In the genomic region with DNA sequence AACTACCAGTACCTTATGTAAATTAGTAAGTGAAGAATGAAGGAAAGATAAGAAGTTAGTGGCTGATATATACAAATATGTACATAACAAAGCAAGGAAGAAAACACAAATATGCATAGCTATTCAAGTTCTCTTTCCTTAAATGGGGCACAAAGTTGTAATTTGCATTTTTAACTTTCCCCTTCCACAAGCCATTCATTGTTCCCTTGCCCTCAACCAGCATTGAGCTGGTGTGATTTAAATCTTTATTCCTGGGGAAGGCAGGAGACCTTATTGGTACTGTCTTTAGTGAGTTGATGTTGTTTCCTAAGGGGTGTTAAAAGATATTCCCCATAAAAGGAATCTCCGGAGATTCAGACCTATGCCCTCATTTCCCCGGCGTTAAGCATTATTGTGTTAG, we compare ENCODE assay signal across 23 cellular contexts.
"Had no signal": no experiment of that assay in that cellular context is flagged by ENCODE, and none has a peak within 500 bp of the region (broad histone marks: within the 10 kb centered on the region; RNA-seq: fewer than 3 reads in every experiment).

No MANE protein-coding gene starts in this region.

- H3K4me3 ChIP-seq: adrenal gland had no signal

- H3K27ac ChIP-seq: adrenal gland had no signal

- H3K27me3 Mint-ChIP-seq: activated naive CD8-positive, alpha-beta T cell treated with anti-CD3 and anti-CD28 coated beads, Interleukin-2, amount 10 ng/mL, durations not matched to agents 7 days and 5 days had no signal

- H3K4me1 Mint-ChIP-seq: activated naive CD8-positive, alpha-beta T cell treated with anti-CD3 and anti-CD28 coated beads, Interleukin-2, amount 10 ng/mL, durations not matched to agents 7 days and 5 days had no signal

- ATAC-seq: activated CD8-positive, alpha-beta T cell treated with anti-CD3 and anti-CD28 coated beads, Interleukin-2, amount 10 ng/mL, durations not matched to agents 7 days and 5 days; PC-3 had no signal

- H3K27ac Mint-ChIP-seq: activated CD8-positive, alpha-beta T cell treated with anti-CD3 and anti-CD28 coated beads, Interleukin-2, amount 10 ng/mL, durations not matched to agents 7 days and 5 days; activated naive CD8-positive, alpha-beta T cell treated with anti-CD3 and anti-CD28 coated beads, Interleukin-2, amount 10 ng/mL, durations not matched to agents 7 days and 5 days; T-helper 1 cell treated with Interleukin-12 subunit alpha and Interleukin-12 subunit beta and Interleukin-4 antibody, amounts not matched to agents 30 μg/mL and 1 μg/mL, for 36 hours had no signal

- H3K4me1 ChIP-seq: adrenal gland had no signal

- DNase-seq: activated CD4-positive, alpha-beta T cell treated with anti-CD3 and anti-CD28 coated beads for 48 hours; activated CD4-positive, alpha-beta T cell treated with anti-CD3 and anti-CD28 coated beads, Interleukin-2, amount 50 U/mL, for 4 hours; activated CD4-positive, CD25-positive, alpha-beta regulatory T cell treated with anti-CD3 and anti-CD28 coated beads, Interleukin-2, amount 50 U/mL, for 72 hours; activated CD8-positive, alpha-beta memory T cell treated with anti-CD3 and anti-CD28 coated beads, Interleukin-2, amount 50 U/mL, for 48 hours; activated CD8-positive, alpha-beta T cell treated with anti-CD3 and anti-CD28 coated beads, Interleukin-2, amount 10 ng/mL, durations not matched to agents 7 days and 5 days; activated naive CD4-positive, alpha-beta T cell treated with anti-CD3 and anti-CD28 coated beads, Interleukin-2, amount 50 U/mL, for 16 hours; activated naive CD8-positive, alpha-beta T cell treated with anti-CD3 and anti-CD28 coated beads, Interleukin-2, amount 10 ng/mL, durations not matched to agents 7 days and 5 days; activated T-cell treated with anti-CD3 and anti-CD28 coated beads, Interleukin-2, amount 50 U/mL, for 1 hour; adrenal gland; anterior cingulate cortex; Kasumi-1; KBM-7; NCI-H146; NCI-H1930; NCI-H2171 treated with DMSO at 0.1 percent for 48 hours; NCI-H226; NCI-H510A; NCI-H526 treated with DMSO at 0.1 percent for 48 hours; NK-92 treated with Interleukin-12 subunit alpha and Interleukin-12 subunit beta, amount 100 ng/mL, for 24 hours; PC-3; SHP77 had no signal

- H3K27me3 ChIP-seq: adrenal gland had no signal

- H3K36me3 Mint-ChIP-seq: activated naive CD8-positive, alpha-beta T cell treated with anti-CD3 and anti-CD28 coated beads, Interleukin-2, amount 10 ng/mL, durations not matched to agents 7 days and 5 days had no signal

- H3K36me3 ChIP-seq: adrenal gland had no signal

- H3K4me3 Mint-ChIP-seq: activated CD8-positive, alpha-beta T cell treated with anti-CD3 and anti-CD28 coated beads, Interleukin-2, amount 10 ng/mL, durations not matched to agents 7 days and 5 days; activated naive CD8-positive, alpha-beta T cell treated with anti-CD3 and anti-CD28 coated beads, Interleukin-2, amount 10 ng/mL, durations not matched to agents 7 days and 5 days; T-helper 1 cell treated with Interleukin-12 subunit alpha and Interleukin-12 subunit beta and Interleukin-4 antibody, amounts not matched to agents 30 μg/mL and 1 μg/mL, for 36 hours had no signal

- FAIRE-seq: RCC 7860 had no signal

- H3K9me3 Mint-ChIP-seq: activated naive CD8-positive, alpha-beta T cell treated with anti-CD3 and anti-CD28 coated beads, Interleukin-2, amount 10 ng/mL, durations not matched to agents 7 days and 5 days; T-helper 1 cell treated with Interleukin-12 subunit alpha and Interleukin-12 subunit beta and Interleukin-4 antibody, amounts not matched to agents 30 μg/mL and 1 μg/mL, for 36 hours had no signal
